ENCODE assay signal across 8 cellular contexts in the genomic region with DNA sequence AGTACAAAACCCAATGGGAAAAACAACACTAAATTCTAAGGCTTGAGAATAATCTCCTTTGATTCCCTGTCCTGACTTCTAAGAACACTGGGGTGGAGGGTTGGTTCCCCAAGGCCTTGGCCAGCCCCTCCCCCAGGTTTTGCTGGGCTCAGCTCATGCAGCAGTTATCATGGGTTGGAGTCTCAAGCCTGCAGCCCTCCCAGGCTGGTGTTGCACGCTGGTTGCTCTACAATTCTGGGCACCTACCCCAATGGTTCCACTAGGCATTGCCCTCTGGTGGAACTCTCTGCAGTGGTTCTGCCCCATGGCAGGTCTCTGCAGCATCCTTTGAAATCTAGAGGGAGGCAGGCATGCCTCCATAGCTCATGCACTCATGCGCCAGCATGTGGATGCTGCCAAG.
"Had no signal": no experiment of that assay in that cellular context is flagged by ENCODE, and none has a peak within 500 bp of the region (broad histone marks: within the 10 kb centered on the region; RNA-seq: fewer than 3 reads in every experiment).

No MANE protein-coding gene starts in this region.

- DNase-seq: GM23248, GOT3, H7, H9, HCEC 1CT, HFFc6 had no signal

- H3K9me3 Mint-ChIP-seq: H9, HFFc6 had no signal

- H3K27ac Mint-ChIP-seq: H9, HFFc6 had no signal

- H2AFZ ChIP-seq: GM23248 had no signal

- H3K27ac ChIP-seq: GM23248 had no signal

- H3K4me3 Mint-ChIP-seq: H9, HFFc6 had no signal

- ATAC-seq: HCT116 had no signal

- H3K36me3 ChIP-seq: HAP-1 had no signal

- H3K4me3 ChIP-seq: GM23248, HAP-1 had no signal
